Comparison of ENCODE assay signal across 23 cellular contexts in genomic region chr9:86669442-86669841, GRCh38.
"Had no signal": no experiment of that assay in that cellular context is flagged by ENCODE, and none has a peak within 500 bp of the region (broad histone marks: within the 10 kb centered on the region; RNA-seq: fewer than 3 reads in every experiment).

No MANE protein-coding gene starts in this region.

- H3K27me3 Mint-ChIP-seq: activated CD8-positive, alpha-beta memory T cell treated with anti-CD3 and anti-CD28 coated beads, Interleukin-2, amount 10 ng/mL, durations not matched to agents 7 days and 5 days had no signal

- H3K4me3 ChIP-seq: body of pancreas, left ventricle myocardium inferior, lung, mucosa of descending colon, pancreas, prostate gland, spleen, suprapubic skin, tibial nerve had no signal

- H3K9me3 ChIP-seq: body of pancreas, mucosa of descending colon, pancreas, prostate gland had no signal

- H3K4me1 ChIP-seq: body of pancreas, left ventricle myocardium inferior, pancreas, prostate gland, spleen, suprapubic skin had no signal

- H3K4me3 Mint-ChIP-seq: activated CD4-positive, alpha-beta T cell treated with anti-CD3 and anti-CD28 coated beads for 36 hours; activated CD8-positive, alpha-beta memory T cell treated with anti-CD3 and anti-CD28 coated beads, Interleukin-2, amount 10 ng/mL, durations not matched to agents 7 days and 5 days; activated CD8-positive, alpha-beta T cell treated with anti-CD3 and anti-CD28 coated beads, Interleukin-2, amount 10 ng/mL, durations not matched to agents 7 days and 5 days; activated naive CD8-positive, alpha-beta T cell; activated T-cell treated with anti-CD3 and anti-CD28 coated beads, Interleukin-2, amount 50 U/mL, for 72 hours; naive B cell had no signal

- ATAC-seq: activated CD4-positive, alpha-beta T cell treated with anti-CD3 and anti-CD28 coated beads for 36 hours; activated CD8-positive, alpha-beta memory T cell treated with anti-CD3 and anti-CD28 coated beads, Interleukin-2, amount 10 ng/mL, durations not matched to agents 7 days and 5 days; activated CD8-positive, alpha-beta T cell treated with anti-CD3 and anti-CD28 coated beads, Interleukin-2, amount 10 ng/mL, durations not matched to agents 7 days and 5 days; activated T-cell treated with anti-CD3 and anti-CD28 coated beads, Interleukin-2, amount 50 U/mL, for 72 hours; body of pancreas; esophagus mucosa; mucosa of descending colon; pancreas had no signal

- H3K36me3 ChIP-seq: left ventricle myocardium inferior, pancreas, prostate gland, spleen, suprapubic skin, tibial nerve had no signal

- H3K4me1 Mint-ChIP-seq: naive B cell had no signal

- H3K27ac ChIP-seq: body of pancreas, left ventricle myocardium inferior, pancreas, prostate gland, spleen, suprapubic skin had no signal

- H3K27me3 ChIP-seq: body of pancreas, pancreas, suprapubic skin, tibial nerve had no signal

- DNase-seq: activated CD4-positive, alpha-beta T cell treated with anti-CD3 and anti-CD28 coated beads for 36 hours; activated CD4-positive, CD25-positive, alpha-beta regulatory T cell; activated CD8-positive, alpha-beta memory T cell treated with anti-CD3 and anti-CD28 coated beads, Interleukin-2, amount 10 ng/mL, durations not matched to agents 7 days and 5 days; activated CD8-positive, alpha-beta T cell treated with anti-CD3 and anti-CD28 coated beads, Interleukin-2, amount 10 ng/mL, durations not matched to agents 7 days and 5 days; activated effector memory CD4-positive, alpha-beta T cell treated with Interleukin-2 at 50 U/mL for 16 hours; activated naive CD4-positive, alpha-beta T cell treated with Interleukin-2 at 50 U/mL for 16 hours; activated T-cell treated with anti-CD3 and anti-CD28 coated beads, Interleukin-2, amount 50 U/mL, for 72 hours; anterior cingulate cortex; body of pancreas; foreskin melanocyte; left ventricle myocardium inferior; mucosa of descending colon; naive B cell; nucleus accumbens; pancreas; spleen; stimulated activated naive CD4-positive, alpha-beta T cell had no signal

- H3K27ac Mint-ChIP-seq: activated CD4-positive, alpha-beta T cell treated with anti-CD3 and anti-CD28 coated beads for 36 hours; activated CD8-positive, alpha-beta memory T cell treated with anti-CD3 and anti-CD28 coated beads, Interleukin-2, amount 10 ng/mL, durations not matched to agents 7 days and 5 days; activated CD8-positive, alpha-beta T cell treated with anti-CD3 and anti-CD28 coated beads, Interleukin-2, amount 10 ng/mL, durations not matched to agents 7 days and 5 days; activated naive CD8-positive, alpha-beta T cell; activated T-cell treated with anti-CD3 and anti-CD28 coated beads, Interleukin-2, amount 50 U/mL, for 72 hours; naive B cell had no signal

- H3K36me3 Mint-ChIP-seq: activated CD8-positive, alpha-beta memory T cell treated with anti-CD3 and anti-CD28 coated beads, Interleukin-2, amount 10 ng/mL, durations not matched to agents 7 days and 5 days; naive B cell had no signal
